In the genomic region with DNA sequence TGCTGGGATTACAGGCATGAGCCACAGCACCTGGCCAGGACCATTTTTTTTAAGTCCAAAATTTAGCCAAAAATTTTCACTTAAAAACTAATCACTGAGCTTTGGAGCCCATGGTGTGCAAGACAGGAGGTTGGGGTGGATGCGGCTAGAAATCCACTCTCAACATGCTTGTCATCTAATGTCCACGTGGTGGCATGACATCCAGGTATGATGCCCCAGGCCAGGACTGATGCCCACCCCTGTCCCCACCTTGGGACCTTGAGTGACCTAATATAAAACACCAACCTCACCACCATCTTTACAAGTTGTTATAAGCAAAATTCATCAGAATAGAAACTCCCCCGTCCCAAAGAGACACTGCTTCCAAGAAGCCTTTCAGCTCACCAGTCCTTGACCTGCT, we compare ENCODE assay signal across 2 cellular contexts.
TF ChIP-seq lines count a peak whose summit lies in the region.

No MANE protein-coding gene starts in this region.

TF ChIP-seq in HepG2, 621 proteins besides CTCF, POLR2A, EP300 and RAD21:
- peak; percentile 47; the same call in 1 of the 2 replicates for TF ChIP-seq SMC3 (IDR thresholded peaks at IDR 0.05; ENCODE audit: low read length)
- TF ChIP-seq, protein P1, sequence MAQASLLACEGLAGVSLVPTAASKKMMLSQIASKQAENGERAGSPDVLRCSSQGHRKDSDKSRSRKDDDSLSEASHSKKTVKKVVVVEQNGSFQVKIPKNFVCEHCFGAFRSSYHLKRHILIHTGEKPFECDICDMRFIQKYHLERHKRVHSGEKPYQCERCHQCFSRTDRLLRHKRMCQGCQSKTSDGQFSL (CRISPR knock-in tag; IDR thresholded peaks at IDR 0.05) = no peak
- TF ChIP-seq ZNF296 (CRISPR knock-in tag; conservative IDR thresholded peaks at IDR 0.05) = no peak
- TF ChIP-seq MNT (IDR thresholded peaks at IDR 0.05) = peak; percentile 45
- no peak for TF ChIP-seq ZKSCAN1 (IDR thresholded peaks at IDR 0.05; ENCODE audit: low read length)
- no peak for TF ChIP-seq NR3C1 (CRISPR knock-in tag; IDR thresholded peaks at IDR 0.05)
- peak; percentile 29 for TF ChIP-seq STAG1 (CRISPR knock-in tag; IDR thresholded peaks at IDR 0.05)
TF ChIP-seq in HepG2: peak in this region for 3.

TF ChIP-seq in H1, 55 proteins besides CTCF, POLR2A, EP300 and RAD21:
- TF ChIP-seq SP2 (IDR thresholded peaks at IDR 0.05; ENCODE audit: low read length) (no peak), RBBP5 (IDR thresholded peaks at IDR 0.05; ENCODE audit: borderline replicate concordance, low read depth, low read length) (no peak), E2F6 (IDR thresholded peaks at IDR 0.05) (no peak), CHD2 (IDR thresholded peaks at IDR 0.05; ENCODE audit: low read length) (no peak), HDAC6 (IDR thresholded peaks at IDR 0.05; ENCODE audit: low read depth, low read length) (no peak), GABPA (IDR thresholded peaks at IDR 0.05; ENCODE audit: borderline replicate concordance, insufficient read depth, low read length) (no peak), CHD7 (IDR thresholded peaks at IDR 0.05; ENCODE audit: insufficient replicate concordance, low read length) (no peak), SAP30 (IDR thresholded peaks at IDR 0.05; ENCODE audit: insufficient read depth, insufficient replicate concordance, low read length) (no peak), HDAC2 (IDR thresholded peaks at IDR 0.05; ENCODE audit: borderline replicate concordance in 1 of 2, low read depth in 2 of 2, low read length in 2 of 2) (no peak), BACH1 (IDR thresholded peaks at IDR 0.05; ENCODE audit: low read length) (no peak), JUND (IDR thresholded peaks at IDR 0.05; ENCODE audit: low read length) (no peak), POU5F1 (IDR thresholded peaks at IDR 0.05; ENCODE audit: low read depth, low read length) (no peak), CTBP2 (IDR thresholded peaks at IDR 0.05; ENCODE audit: borderline replicate concordance, insufficient read depth, insufficient read length, low read length) (no peak), USF2 (IDR thresholded peaks at IDR 0.05; ENCODE audit: low read length) (no peak), FOSL1 (IDR thresholded peaks at IDR 0.05; ENCODE audit: insufficient read depth, low read depth, low read length) (no peak)
